In genomic region chr1:64033667-64034215, GRCh38 we compare ENCODE assay signal across 1 cellular context.
TF ChIP-seq lines count a peak whose summit lies in the region.

No MANE protein-coding gene starts in this region.

TF ChIP-seq in HEK293, 187 proteins besides CTCF, POLR2A, EP300 and RAD21 (continued from another document and continues in another):
- TF ChIP-seq AEBP2 (tag by site-specific recombination; IDR thresholded peaks at IDR 0.05; ENCODE audit: borderline replicate concordance) (no peak), ZNF398 (tag by site-specific recombination; IDR thresholded peaks at IDR 0.05) (no peak), YY2 (tag by site-specific recombination; IDR thresholded peaks at IDR 0.05) (no peak), ZNF670 (tag by site-specific recombination; IDR thresholded peaks at IDR 0.05; ENCODE audit: low read depth) (no peak), ZNF48 (tag by site-specific recombination; IDR thresholded peaks at IDR 0.05) (no peak), EGR2 (tag by site-specific recombination; IDR thresholded peaks at IDR 0.05; ENCODE audit: low read depth) (no peak), ZFHX2 (tag by site-specific recombination; conservative IDR thresholded peaks at IDR 0.05) (no peak), ZNF843 (tag by site-specific recombination; IDR thresholded peaks at IDR 0.05) (no peak), ZNF580 (tag by site-specific recombination; IDR thresholded peaks at IDR 0.05) (no peak), ZNF600 (tag by site-specific recombination; IDR thresholded peaks at IDR 0.05) (no peak), BCL11A (tag by site-specific recombination; IDR thresholded peaks at IDR 0.05; ENCODE audit: low read depth) (no peak), TRIM28 (IDR thresholded peaks at IDR 0.05; ENCODE audit: borderline replicate concordance, low read length) (peak; percentile 19; the same call in 1 of the 2 replicates), ZNF350 (tag by site-specific recombination; IDR thresholded peaks at IDR 0.05) (no peak), ZNF423 (tag by site-specific recombination; IDR thresholded peaks at IDR 0.05) (no peak), ZNF596 (tag by site-specific recombination; IDR thresholded peaks at IDR 0.05) (no peak), ZNF155 (tag by site-specific recombination; IDR thresholded peaks at IDR 0.05) (no peak), SCRT2 (tag by site-specific recombination; IDR thresholded peaks at IDR 0.05) (peak; percentile 88), ZNF776 (tag by site-specific recombination; IDR thresholded peaks at IDR 0.05; ENCODE audit: borderline replicate concordance) (no peak), ZNF302 (tag by site-specific recombination; IDR thresholded peaks at IDR 0.05; ENCODE audit: low read depth) (no peak), ZBTB11 (tag by site-specific recombination; conservative IDR thresholded peaks at IDR 0.05; ENCODE audit: low read depth) (no peak), ZNF175 (tag by site-specific recombination; IDR thresholded peaks at IDR 0.05) (no peak), SP3 (tag by site-specific recombination; IDR thresholded peaks at IDR 0.05) (no peak), ZBTB48 (tag by site-specific recombination; IDR thresholded peaks at IDR 0.05) (no peak), ZNF544 (tag by site-specific recombination; IDR thresholded peaks at IDR 0.05) (no peak), OSR2 (tag by site-specific recombination; IDR thresholded peaks at IDR 0.05) (no peak), ZNF274 (IDR thresholded peaks at IDR 0.05; ENCODE audit: low read length) (no peak), ZNF274 (tag by site-specific recombination; IDR thresholded peaks at IDR 0.05; ENCODE audit: borderline replicate concordance) (no peak), MYNN (tag by site-specific recombination; IDR thresholded peaks at IDR 0.05; ENCODE audit: borderline replicate concordance) (peak; percentile 28; the same call in 1 of the 2 replicates), ZNF707 (tag by site-specific recombination; IDR thresholded peaks at IDR 0.05) (no peak), ZNF132 (tag by site-specific recombination; IDR thresholded peaks at IDR 0.05; ENCODE audit: borderline replicate concordance) (no peak), ZNF169 (tag by site-specific recombination; IDR thresholded peaks at IDR 0.05) (no peak), SCRT1 (tag by site-specific recombination; IDR thresholded peaks at IDR 0.05; ENCODE audit: borderline replicate concordance) (peak; percentile 53; the same call in 1 of the 2 replicates), ZNF629 (tag by site-specific recombination; IDR thresholded peaks at IDR 0.05) (peak; percentile 87), ZBTB20 (tag by site-specific recombination; IDR thresholded peaks at IDR 0.05) (peak; percentile 44), ZNF658 (tag by site-specific recombination; IDR thresholded peaks at IDR 0.05) (no peak), PRDM6 (tag by site-specific recombination; IDR thresholded peaks at IDR 0.05) (peak; percentile 69), KLF8 (tag by site-specific recombination; IDR thresholded peaks at IDR 0.05) (no peak), ZNF514 (tag by site-specific recombination; IDR thresholded peaks at IDR 0.05) (no peak), KLF16 (tag by site-specific recombination; IDR thresholded peaks at IDR 0.05) (no peak), ZBTB49 (tag by site-specific recombination; IDR thresholded peaks at IDR 0.05; ENCODE audit: low read depth) (no peak), PATZ1 (tag by site-specific recombination; IDR thresholded peaks at IDR 0.05) (0 out of 2 replicates have a peak, but pooled peaks have one; percentile 9), ZXDB (tag by site-specific recombination; IDR thresholded peaks at IDR 0.05) (0 out of 2 replicates have a peak, but pooled peaks have one; percentile 19), ZBTB7A (tag by site-specific recombination; IDR thresholded peaks at IDR 0.05; ENCODE audit: low read depth) (no peak), ZNF138 (tag by site-specific recombination; IDR thresholded peaks at IDR 0.05; ENCODE audit: borderline replicate concordance) (no peak), RBAK (tag by site-specific recombination; IDR thresholded peaks at IDR 0.05) (no peak), ZNF121 (tag by site-specific recombination; IDR thresholded peaks at IDR 0.05) (no peak), GFI1B (tag by site-specific recombination; IDR thresholded peaks at IDR 0.05) (no peak), GLIS2 (tag by site-specific recombination; IDR thresholded peaks at IDR 0.05) (no peak), BCL11B (tag by site-specific recombination; IDR thresholded peaks at IDR 0.05; ENCODE audit: low read depth) (no peak), ZNF837 (tag by site-specific recombination; IDR thresholded peaks at IDR 0.05) (no peak), ZNF645 (tag by site-specific recombination; IDR thresholded peaks at IDR 0.05) (no peak), ZBTB17 (tag by site-specific recombination; IDR thresholded peaks at IDR 0.05) (no peak), ZNF335 (tag by site-specific recombination; conservative IDR thresholded peaks at IDR 0.05) (0 out of 2 replicates have a peak, but pooled peaks have one; percentile 22), ZNF571 (tag by site-specific recombination; IDR thresholded peaks at IDR 0.05) (no peak), ZNF214 (tag by site-specific recombination; IDR thresholded peaks at IDR 0.05; ENCODE audit: borderline replicate concordance) (no peak), ZNF792 (tag by site-specific recombination; IDR thresholded peaks at IDR 0.05) (no peak)
